22 cellular contexts compared by ENCODE assay signal in the genomic region with DNA sequence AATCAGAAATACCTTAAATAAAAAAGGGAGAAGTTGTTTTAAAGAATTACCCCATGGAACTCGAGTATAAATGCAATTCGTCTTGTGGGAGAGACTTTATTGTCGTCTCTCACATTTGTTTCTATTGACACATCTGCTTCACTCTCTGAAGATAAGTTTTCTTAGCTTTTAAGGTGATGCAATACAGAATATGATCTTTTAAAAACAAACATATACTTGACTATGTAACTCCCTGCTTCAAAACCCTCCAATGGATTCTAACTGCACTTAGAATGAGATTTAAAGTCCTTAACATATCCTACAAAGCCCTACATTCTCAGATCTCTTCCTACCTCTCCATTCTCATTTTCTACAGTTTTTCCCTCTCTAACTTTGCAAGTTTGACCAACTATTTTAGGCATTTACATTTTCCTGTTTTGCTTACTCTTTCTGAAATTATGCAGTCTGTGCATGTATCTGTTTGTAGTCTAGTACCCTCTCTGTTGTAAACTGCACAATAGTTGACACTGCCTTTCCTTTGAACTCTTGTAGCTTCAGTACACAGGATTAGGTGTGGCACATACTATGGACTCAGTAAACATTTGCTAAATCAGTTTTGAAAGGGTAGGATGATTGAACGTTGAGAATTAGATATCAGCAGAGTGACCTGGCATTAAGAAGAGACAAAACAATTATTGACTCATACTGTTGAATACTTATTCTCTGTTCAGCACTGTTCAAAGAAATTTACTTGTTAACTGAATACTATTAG. TPM values are rescaled to one million over a fixed set of nuclear protein-coding genes. Genes with fewer than 3 reads are reported as not detected.
"Had no signal": no experiment of that assay in that cellular context is flagged by ENCODE, and none has a peak within 500 bp of the region (broad histone marks: within the 10 kb centered on the region; RNA-seq: fewer than 3 reads in every experiment).

No MANE protein-coding gene starts in this region.

- H3K4me1 Mint-ChIP-seq: activated CD4-positive, alpha-beta memory T cell treated with anti-CD3 and anti-CD28 coated beads, Interleukin-2, amount 10 ng/mL, durations not matched to agents 7 days and 5 days; immature natural killer cell; nephron progenitor cell had no signal

- DNase-seq: activated CD4-positive, alpha-beta memory T cell treated with anti-CD3 and anti-CD28 coated beads, Interleukin-2, amount 10 ng/mL, durations not matched to agents 7 days and 5 days; activated CD4-positive, alpha-beta T cell treated with anti-CD3 and anti-CD28 coated beads for 4 hours; activated gamma-delta T cell; activated T-cell treated with anti-CD3 and anti-CD28 coated beads, Interleukin-2, amount 50 U/mL, for 72 hours; amygdala; brain microvascular endothelial cell; cerebellar nuclear complex; effector memory CD8-positive, alpha-beta T cell; erythroblast; immature natural killer cell; lower lobe of right lung; nephron progenitor cell; occipital lobe; stimulated activated CD4-positive, alpha-beta T cell treated with anti-CD3 and anti-CD28 coated beads, Interleukin-4, amount 100 ng/mL, for 4 hours; stimulated activated CD8-positive, alpha-beta memory T cell treated with anti-CD3 and anti-CD28 coated beads, Interleukin-4, amount 100 ng/mL, for 48 hours; stimulated activated naive CD4-positive, alpha-beta T cell treated with Interleukin-2 at 50 U/mL for 16 hours; substantia nigra; T-helper 2 cell; transverse colon had no signal

- H3K27me3 Mint-ChIP-seq: activated CD4-positive, alpha-beta memory T cell treated with anti-CD3 and anti-CD28 coated beads, Interleukin-2, amount 10 ng/mL, durations not matched to agents 7 days and 5 days; dendritic cell treated with granulocyte-macrophage colony-stimulating factor and Interleukin-4, amounts not matched to agents 40 ng/mL and 50 ng/mL, for 4 days; effector memory CD8-positive, alpha-beta T cell had no signal

- H3K27ac ChIP-seq: brain microvascular endothelial cell, lower lobe of right lung, transverse colon had no signal

- H3K4me1 ChIP-seq: lower lobe of right lung, transverse colon had no signal

- H3K4me3 Mint-ChIP-seq: activated CD4-positive, alpha-beta memory T cell treated with anti-CD3 and anti-CD28 coated beads, Interleukin-2, amount 10 ng/mL, durations not matched to agents 7 days and 5 days; activated T-cell treated with anti-CD3 and anti-CD28 coated beads, Interleukin-2, amount 50 U/mL, for 72 hours; dendritic cell treated with granulocyte-macrophage colony-stimulating factor and Interleukin-4, amounts not matched to agents 40 ng/mL and 50 ng/mL, for 4 days; effector memory CD8-positive, alpha-beta T cell; immature natural killer cell; nephron progenitor cell had no signal

- H3K9me3 Mint-ChIP-seq: activated CD4-positive, alpha-beta memory T cell treated with anti-CD3 and anti-CD28 coated beads, Interleukin-2, amount 10 ng/mL, durations not matched to agents 7 days and 5 days; dendritic cell treated with granulocyte-macrophage colony-stimulating factor and Interleukin-4, amounts not matched to agents 40 ng/mL and 50 ng/mL, for 4 days had no signal

- ATAC-seq: activated naive CD4-positive, alpha-beta T cell treated with anti-CD3 and anti-CD28 coated beads, Interleukin-2, amount 50 U/mL, for 72 hours; activated T-cell treated with anti-CD3 and anti-CD28 coated beads, Interleukin-2, amount 50 U/mL, for 72 hours; effector memory CD8-positive, alpha-beta T cell had no signal

- H3K27me3 ChIP-seq: brain microvascular endothelial cell, transverse colon had no signal

- H3K4me3 ChIP-seq: lower lobe of right lung, smooth muscle cell, transverse colon had no signal

- H3K27ac Mint-ChIP-seq: activated CD4-positive, alpha-beta memory T cell treated with anti-CD3 and anti-CD28 coated beads, Interleukin-2, amount 10 ng/mL, durations not matched to agents 7 days and 5 days; activated naive CD4-positive, alpha-beta T cell treated with anti-CD3 and anti-CD28 coated beads, Interleukin-2, amount 50 U/mL, for 72 hours; activated T-cell treated with anti-CD3 and anti-CD28 coated beads, Interleukin-2, amount 50 U/mL, for 72 hours; dendritic cell treated with granulocyte-macrophage colony-stimulating factor and Interleukin-4, amounts not matched to agents 40 ng/mL and 50 ng/mL, for 4 days; effector memory CD8-positive, alpha-beta T cell; immature natural killer cell; nephron progenitor cell had no signal

- H3K9me3 ChIP-seq: lower lobe of right lung, transverse colon had no signal

- H3K36me3 Mint-ChIP-seq: activated naive CD4-positive, alpha-beta T cell treated with anti-CD3 and anti-CD28 coated beads, Interleukin-2, amount 50 U/mL, for 72 hours; immature natural killer cell had no signal

- H3K36me3 ChIP-seq: brain microvascular endothelial cell, lower lobe of right lung, transverse colon had no signal

RNA-seq across cellular contexts. Expression of a gene that starts 59.8 kb away (rescaled TPM):
- total RNA-seq: activated CD4-positive, alpha-beta memory T cell treated with anti-CD3 and anti-CD28 coated beads, Interleukin-2, amount 10 ng/mL, durations not matched to agents 7 days and 5 days; activated naive CD4-positive, alpha-beta T cell treated with anti-CD3 and anti-CD28 coated beads, Interleukin-2, amount 50 U/mL, for 72 hours; activated T-cell treated with anti-CD3 and anti-CD28 coated beads, Interleukin-2, amount 50 U/mL, for 72 hours; smooth muscle cell; transverse colon had no signal
- polyA plus RNA-seq: immature natural killer cell, smooth muscle cell had no signal
